Comparison of ENCODE assay signal across 31 cellular contexts in genomic region chr13:33893559-33893958, GRCh38.
A peak's percentile ranks its signal among the peaks of the same experiment; 100 is the strongest.
DNase-seq lines count a peak whose midpoint lies in the region; ATAC-seq, FAIRE-seq and TF ChIP-seq lines count a peak whose summit lies in the region.
"Had no signal": no experiment of that assay in that cellular context is flagged by ENCODE, and none has a peak within 500 bp of the region (broad histone marks: within the 10 kb centered on the region; RNA-seq: fewer than 3 reads in every experiment).

No MANE protein-coding gene starts in this region.

- H3K36me3 ChIP-seq in SK-N-SH (replicated peaks in 1 of 2; ENCODE audit: control insufficient read depth in 1 of 2, insufficient read depth in 2 of 2, low read length in 1 of 2) (peaks cover 0 to 3% of the 10 kb centered on the region in 2 experiments), HepG2 (replicated peaks in 1 of 2; ENCODE audit: control insufficient read depth in 1 of 2, insufficient read depth in 2 of 2, low read length in 2 of 2) (peaks cover 0 to 9% of the 10 kb centered on the region in 2 experiments; a peak in 3 of 5 replicates), right lobe of liver (no peaks in the 10 kb centered on the region)
- H3K36me3 ChIP-seq: BE2C had no signal

- TF ChIP-seq RAD21 in SK-N-SH (IDR thresholded peaks at IDR 0.05; ENCODE audit: low read length) (no peak), HepG2 (CRISPR knock-in tag; IDR thresholded peaks at IDR 0.05) (no peak)

- FAIRE-seq in HepG2 (lab: Jason Lieb, UNC) = no peak
- FAIRE-seq: A204.1, A549, D721Med had no signal

- H3K4me3 ChIP-seq in SK-N-SH (ENCODE audit: low read depth in 2 of 2, low read length in 1 of 2) = no peak overlapping the region
- no peak overlapping the region for H3K4me3 ChIP-seq in HepG2 (replicated peaks in 1 of 3; ENCODE audit: insufficient read depth in 1 of 3, low read depth in 2 of 3, low read length in 3 of 3)
- no peak overlapping the region for H3K4me3 ChIP-seq in right lobe of liver
- H3K4me3 ChIP-seq: A549; BLaER1; BLaER1 treated with 17β-estradiol and CSF1 and Interleukin-3, amounts not matched to agents 10 nM and 100 nM had no signal

- CTCF ChIA-PET in SK-N-SH (lab: Yijun Ruan, JAX) (interaction anchor here (0.8 kb wide), 1 partner anchor 10 kb away, joined by 3 read pairs; no protein-coding TSS in a partner anchor), HepG2 (lab: Yijun Ruan, JAX; ENCODE audit: low intra/inter-chr PET ratio, low total read pairs) (no interaction called here)

- no peak overlapping the region for H2AFZ ChIP-seq in SK-N-SH (ENCODE audit: low read depth)
- no peak overlapping the region for H2AFZ ChIP-seq in HepG2 (ENCODE audit: low read length)

- H3K9ac ChIP-seq in SK-N-SH (no peak overlapping the region), HepG2 (ENCODE audit: insufficient read depth, low read depth, low read length) (no peak overlapping the region)
- H3K9ac ChIP-seq: BLaER1; BLaER1 treated with 17β-estradiol and CSF1 and Interleukin-3, amounts not matched to agents 10 nM and 100 nM had no signal

- H3F3A ChIP-seq in SK-N-SH (replicated peaks; ENCODE audit: insufficient read depth) = no peaks in the 10 kb centered on the region

- ATAC-seq in SK-N-SH treated with all-trans-retinoic acid at 6 μM for 48 hours (no peak), HepG2 (no peak), right lobe of liver (no peak)
- ATAC-seq: A549; CD8-positive, alpha-beta T cell had no signal

- H3K9me3 ChIP-seq in SK-N-SH (peaks cover 18% of the 10 kb centered on the region), HepG2 (ENCODE audit: low read length) (peaks cover 6% of the 10 kb centered on the region), right lobe of liver (no peaks in the 10 kb centered on the region)

- H4K20me1 ChIP-seq in SK-N-SH (ENCODE audit: insufficient read depth) = no peaks in the 10 kb centered on the region
- H4K20me1 ChIP-seq in HepG2 (ENCODE audit: insufficient read depth, low read length) = no peaks in the 10 kb centered on the region
- H4K20me1 ChIP-seq: BLaER1; BLaER1 treated with 17β-estradiol and CSF1 and Interleukin-3, amounts not matched to agents 10 nM and 100 nM had no signal

- intact Hi-C loops in HepG2 (cut with micrococcal nuclease; ENCODE audit: unreplicated experiment) (no loop called here), right lobe of liver (cut with DNase I) (no loop called here)

- DNase-seq in SK-N-SH (no peak), HepG2 (ENCODE audit: low spot score) (no peak), right lobe of liver (no peak)
- DNase-seq: 8988T; ACHN; AML-193; BE2C; C1 segment of cervical spinal cord; Caco-2; Calu3; CD4-positive, alpha-beta memory T cell; CD4-positive, alpha-beta T cell; CD4-positive, CD25-positive, alpha-beta regulatory T cell; CD8-positive, alpha-beta memory T cell; CD8-positive, alpha-beta T cell; COR-L47; DMS 273 treated with DMSO at 0.1 percent for 48 hours; DMS153; DMS53; DMS79; DMS79 treated with DMSO at 0.1 percent for 48 hours; DND-41; EL had no signal

- in situ Hi-C loops in HepG2 (cut with HindIII; ENCODE audit: extremely low pct_ligation_motif_present, low pct_unique_long_range_greater_than_20kb) = no loop called here

- no TSS peak for BruUV-seq in HepG2 (replicated peaks; lab: Mats Ljungman, UMichigan)

- no peak for TF ChIP-seq CTCF in SK-N-SH (IDR thresholded peaks at IDR 0.05)
- no peak for TF ChIP-seq CTCF in HepG2 (CRISPR knock-in tag; IDR thresholded peaks at IDR 0.05)
- TF ChIP-seq CTCF in right lobe of liver (IDR thresholded peaks at IDR 0.05) = no peak

- POLR2A ChIA-PET in SK-N-SH (lab: Yijun Ruan, JAX) (no interaction called here), HepG2 (lab: Yijun Ruan, JAX) (no interaction called here)

- H3K79me2 ChIP-seq in SK-N-SH (ENCODE audit: insufficient read depth) (no peaks in the 10 kb centered on the region), HepG2 (ENCODE audit: insufficient read depth, low read length) (no peaks in the 10 kb centered on the region)

- TF ChIP-seq POLR2A in HepG2 (IDR thresholded peaks at IDR 0.05; ENCODE audit: insufficient read depth in 1 of 2, low read depth in 2 of 2, low read length in 2 of 2) (no peak), right lobe of liver (IDR thresholded peaks at IDR 0.05) (no peak)

- H3K27ac ChIP-seq in SK-N-SH (ENCODE audit: low read depth in 2 of 2, low read length in 1 of 2) (no peak overlapping the region), HepG2 (ENCODE audit: extremely low read length, insufficient read depth, low read length) (no peak overlapping the region), right lobe of liver (no peak overlapping the region)
- H3K27ac ChIP-seq: 22Rv1; A549; BLaER1; BLaER1 treated with 17β-estradiol and CSF1 and Interleukin-3, amounts not matched to agents 10 nM and 100 nM; C4-2B had no signal

- H3K4me1 ChIP-seq in SK-N-SH (ENCODE audit: control insufficient read depth in 1 of 2, insufficient read depth in 2 of 2, low read depth in 1 of 2, low read length in 1 of 2) = no peaks in the 10 kb centered on the region
- no peaks in the 10 kb centered on the region for H3K4me1 ChIP-seq in HepG2 (ENCODE audit: insufficient read depth, low read length)
- H3K4me1 ChIP-seq in right lobe of liver = no peaks in the 10 kb centered on the region
- H3K4me1 ChIP-seq: A549; BE2C; BLaER1; BLaER1 treated with 17β-estradiol and CSF1 and Interleukin-3, amounts not matched to agents 10 nM and 100 nM; Caco-2 had no signal

- H3K27me3 ChIP-seq in SK-N-SH (ENCODE audit: insufficient read depth) = no peaks in the 10 kb centered on the region
- no peaks in the 10 kb centered on the region for H3K27me3 ChIP-seq in HepG2 (ENCODE audit: control insufficient read depth in 1 of 2, insufficient read depth in 2 of 2, low read length in 2 of 2)
- no peaks in the 10 kb centered on the region for H3K27me3 ChIP-seq in right lobe of liver
- H3K27me3 ChIP-seq: BE2C; BLaER1; BLaER1 treated with 17β-estradiol and CSF1 and Interleukin-3, amounts not matched to agents 10 nM and 100 nM had no signal

- H3K4me2 ChIP-seq in SK-N-SH = no peak overlapping the region
- no peak overlapping the region for H3K4me2 ChIP-seq in HepG2 (ENCODE audit: low read depth, low read length)
- H3K4me2 ChIP-seq: A549; BLaER1; BLaER1 treated with 17β-estradiol and CSF1 and Interleukin-3, amounts not matched to agents 10 nM and 100 nM had no signal

- no peaks in the 10 kb centered on the region for H3K9me2 ChIP-seq in SK-N-SH

- TF ChIP-seq EP300 in SK-N-SH (IDR thresholded peaks at IDR 0.05; ENCODE audit: borderline replicate concordance in 1 of 2, low read depth in 1 of 2, low read length in 1 of 2) = no peak
- no peak for TF ChIP-seq EP300 in HepG2 (IDR thresholded peaks at IDR 0.05; ENCODE audit: low read depth in 2 of 2, low read length in 2 of 2)
- TF ChIP-seq EP300 in HepG2 (CRISPR knock-in tag; IDR thresholded peaks at IDR 0.05; ENCODE audit: borderline replicate concordance) = no peak

TF ChIP-seq in SK-N-SH treated with all-trans-retinoic acid at 6 μM for 48 hours, 23 proteins besides CTCF, POLR2A, EP300 and RAD21 (continues in another document):
- TF ChIP-seq, protein P1, sequence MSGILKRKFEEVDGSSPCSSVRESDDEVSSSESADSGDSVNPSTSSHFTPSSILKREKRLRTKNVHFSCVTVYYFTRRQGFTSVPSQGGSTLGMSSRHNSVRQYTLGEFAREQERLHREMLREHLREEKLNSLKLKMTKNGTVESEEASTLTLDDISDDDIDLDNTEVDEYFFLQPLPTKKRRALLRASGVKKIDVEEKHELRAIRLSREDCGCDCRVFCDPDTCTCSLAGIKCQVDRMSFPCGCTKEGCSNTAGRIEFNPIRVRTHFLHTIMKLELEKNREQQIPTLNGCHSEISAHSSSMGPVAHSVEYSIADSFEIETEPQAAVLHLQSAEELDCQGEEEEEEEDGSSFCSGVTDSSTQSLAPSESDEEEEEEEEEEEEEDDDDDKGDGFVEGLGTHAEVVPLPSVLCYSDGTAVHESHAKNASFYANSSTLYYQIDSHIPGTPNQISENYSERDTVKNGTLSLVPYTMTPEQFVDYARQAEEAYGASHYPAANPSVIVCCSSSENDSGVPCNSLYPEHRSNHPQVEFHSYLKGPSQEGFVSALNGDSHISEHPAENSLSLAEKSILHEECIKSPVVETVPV (CRISPR knock-in tag; IDR thresholded peaks at IDR 0.05) = no peak
- TF ChIP-seq ARNTL (CRISPR knock-in tag; IDR thresholded peaks at IDR 0.05; ENCODE audit: borderline replicate concordance, low read depth) = no peak
- no peak for TF ChIP-seq ZFP3 (CRISPR knock-in tag; IDR thresholded peaks at IDR 0.05)
- no peak for TF ChIP-seq GLIS3 (CRISPR knock-in tag; IDR thresholded peaks at IDR 0.05)

TF ChIP-seq in SK-N-SH, 30 proteins besides CTCF, POLR2A, EP300 and RAD21:
- TF ChIP-seq NFIC (IDR thresholded peaks at IDR 0.05; ENCODE audit: borderline replicate concordance) (no peak), PBX3 (IDR thresholded peaks at IDR 0.05) (no peak), TCF12 (IDR thresholded peaks at IDR 0.05) (no peak)

TF ChIP-seq in HepG2, 621 proteins besides CTCF, POLR2A, EP300 and RAD21:
- TF ChIP-seq ZNF160 (CRISPR knock-in tag; IDR thresholded peaks at IDR 0.05) = 0 out of 2 replicates have a peak, but pooled peaks have one; percentile 52
- TF ChIP-seq, protein P2, sequence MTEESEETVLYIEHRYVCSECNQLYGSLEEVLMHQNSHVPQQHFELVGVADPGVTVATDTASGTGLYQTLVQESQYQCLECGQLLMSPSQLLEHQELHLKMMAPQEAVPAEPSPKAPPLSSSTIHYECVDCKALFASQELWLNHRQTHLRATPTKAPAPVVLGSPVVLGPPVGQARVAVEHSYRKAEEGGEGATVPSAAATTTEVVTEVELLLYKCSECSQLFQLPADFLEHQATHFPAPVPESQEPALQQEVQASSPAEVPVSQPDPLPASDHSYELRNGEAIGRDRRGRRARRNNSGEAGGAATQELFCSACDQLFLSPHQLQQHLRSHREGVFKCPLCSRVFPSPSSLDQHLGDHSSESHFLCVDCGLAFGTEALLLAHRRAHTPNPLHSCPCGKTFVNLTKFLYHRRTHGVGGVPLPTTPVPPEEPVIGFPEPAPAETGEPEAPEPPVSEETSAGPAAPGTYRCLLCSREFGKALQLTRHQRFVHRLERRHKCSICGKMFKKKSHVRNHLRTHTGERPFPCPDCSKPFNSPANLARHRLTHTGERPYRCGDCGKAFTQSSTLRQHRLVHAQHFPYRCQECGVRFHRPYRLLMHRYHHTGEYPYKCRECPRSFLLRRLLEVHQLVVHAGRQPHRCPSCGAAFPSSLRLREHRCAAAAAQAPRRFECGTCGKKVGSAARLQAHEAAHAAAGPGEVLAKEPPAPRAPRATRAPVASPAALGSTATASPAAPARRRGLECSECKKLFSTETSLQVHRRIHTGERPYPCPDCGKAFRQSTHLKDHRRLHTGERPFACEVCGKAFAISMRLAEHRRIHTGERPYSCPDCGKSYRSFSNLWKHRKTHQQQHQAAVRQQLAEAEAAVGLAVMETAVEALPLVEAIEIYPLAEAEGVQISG (CRISPR knock-in tag; IDR thresholded peaks at IDR 0.05) = no peak
TF ChIP-seq in HepG2: peak in this region for 1.
